1 cellular context compared by ENCODE assay signal in the genomic region with DNA sequence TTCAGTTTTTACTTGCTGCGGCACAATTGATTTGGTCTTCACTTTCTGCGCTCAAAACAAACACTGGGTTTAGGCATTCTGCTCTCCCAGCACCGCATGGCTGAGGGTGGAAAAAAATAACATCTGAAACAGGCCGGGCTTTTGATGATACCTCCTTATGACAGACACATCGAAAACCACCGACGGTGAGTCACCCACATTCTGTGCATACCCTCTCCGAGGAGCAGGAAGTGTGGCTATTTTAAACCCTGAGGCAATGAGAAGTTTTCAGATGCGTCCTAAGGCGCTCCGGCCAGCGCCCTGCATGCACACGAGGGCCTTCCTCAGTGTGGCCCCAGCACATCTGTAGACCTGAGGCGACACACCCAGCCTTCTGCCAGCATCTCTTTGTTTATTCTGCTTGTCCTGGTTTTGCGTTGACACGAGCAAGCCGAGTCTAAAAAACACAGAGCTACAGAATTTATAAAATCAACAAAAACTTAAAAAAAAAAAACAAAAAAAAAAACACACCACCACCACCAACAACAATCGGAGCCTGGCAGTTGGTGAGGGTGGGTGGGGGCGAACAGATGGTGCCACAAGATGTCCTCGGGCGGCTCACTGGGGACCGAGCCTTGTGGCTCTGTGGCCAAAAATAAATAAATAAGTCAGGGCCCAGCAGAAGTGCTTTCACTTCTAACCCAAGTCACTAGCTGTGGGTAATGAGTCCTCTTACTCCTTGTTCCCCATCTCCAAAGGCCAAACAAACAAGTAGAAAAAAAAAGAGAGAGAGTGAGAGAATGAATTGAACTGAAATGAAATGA.
TF ChIP-seq lines count a peak whose summit lies in the region.

No MANE protein-coding gene starts in this region.

TF ChIP-seq in K562, 482 proteins besides CTCF, POLR2A, EP300 and RAD21 (continued from another document):
- TF ChIP-seq NBN (IDR thresholded peaks at IDR 0.05; ENCODE audit: low read depth), result 0 out of 2 replicates have a peak, but pooled peaks have one; percentile 28
- TF ChIP-seq THAP7 (CRISPR knock-in tag; IDR thresholded peaks at IDR 0.05), result no peak
- TF ChIP-seq ZNF280B (CRISPR knock-in tag; IDR thresholded peaks at IDR 0.05), result no peak
- peak; percentile 31; the same call in 1 of the 2 replicates for TF ChIP-seq CBX5 (IDR thresholded peaks at IDR 0.05; ENCODE audit: borderline replicate concordance, low read depth)
- no peak for TF ChIP-seq IFI16 (CRISPR knock-in tag; IDR thresholded peaks at IDR 0.05)
- TF ChIP-seq POLR2AphosphoS2 (IDR thresholded peaks at IDR 0.05; ENCODE audit: low read length), result no peak
- TF ChIP-seq, protein P1, sequence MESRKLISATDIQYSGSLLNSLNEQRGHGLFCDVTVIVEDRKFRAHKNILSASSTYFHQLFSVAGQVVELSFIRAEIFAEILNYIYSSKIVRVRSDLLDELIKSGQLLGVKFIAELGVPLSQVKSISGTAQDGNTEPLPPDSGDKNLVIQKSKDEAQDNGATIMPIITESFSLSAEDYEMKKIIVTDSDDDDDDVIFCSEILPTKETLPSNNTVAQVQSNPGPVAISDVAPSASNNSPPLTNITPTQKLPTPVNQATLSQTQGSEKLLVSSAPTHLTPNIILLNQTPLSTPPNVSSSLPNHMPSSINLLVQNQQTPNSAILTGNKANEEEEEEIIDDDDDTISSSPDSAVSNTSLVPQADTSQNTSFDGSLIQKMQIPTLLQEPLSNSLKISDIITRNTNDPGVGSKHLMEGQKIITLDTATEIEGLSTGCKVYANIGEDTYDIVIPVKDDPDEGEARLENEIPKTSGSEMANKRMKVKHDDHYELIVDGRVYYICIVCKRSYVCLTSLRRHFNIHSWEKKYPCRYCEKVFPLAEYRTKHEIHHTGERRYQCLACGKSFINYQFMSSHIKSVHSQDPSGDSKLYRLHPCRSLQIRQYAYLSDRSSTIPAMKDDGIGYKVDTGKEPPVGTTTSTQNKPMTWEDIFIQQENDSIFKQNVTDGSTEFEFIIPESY (CRISPR knock-in tag; IDR thresholded peaks at IDR 0.05), result peak; percentile 84
- TF ChIP-seq HNRNPH1 (optimal IDR thresholded peaks at IDR 0.05; ENCODE audit: low read depth, low read length), result no peak
- TF ChIP-seq LCOR (CRISPR knock-in tag; IDR thresholded peaks at IDR 0.05), result peak; percentile 88
- peak; percentile 69; the same call in 1 of the 2 replicates for TF ChIP-seq ARID1B (IDR thresholded peaks at IDR 0.05)
- TF ChIP-seq MCM7 (IDR thresholded peaks at IDR 0.05), result no peak
- TF ChIP-seq CCAR2 (IDR thresholded peaks at IDR 0.05; ENCODE audit: low read depth, low read length), result no peak
- peak; percentile 93 for TF ChIP-seq ZNF589 (CRISPR knock-in tag; IDR thresholded peaks at IDR 0.05; ENCODE audit: low read depth)
- TF ChIP-seq LARP7 (IDR thresholded peaks at IDR 0.05), result no peak
- TF ChIP-seq SRSF7 (optimal IDR thresholded peaks at IDR 0.05; ENCODE audit: low read depth, low read length), result no peak
- TF ChIP-seq NELFE (IDR thresholded peaks at IDR 0.05; ENCODE audit: insufficient read depth, insufficient read length), result no peak
- TF ChIP-seq FOXK2 (conservative IDR thresholded peaks at IDR 0.05 in 1 of 2, IDR thresholded peaks at IDR 0.05 in 1 of 2; ENCODE audit: low read depth in 2 of 2), result peak; percentile 2 to 13; a peak in 1 of 4 replicates
- TF ChIP-seq XRCC5 (IDR thresholded peaks at IDR 0.05; ENCODE audit: low read depth, low read length), result no peak
TF ChIP-seq in K562: peak in this region for 110.
